In the genomic region with DNA sequence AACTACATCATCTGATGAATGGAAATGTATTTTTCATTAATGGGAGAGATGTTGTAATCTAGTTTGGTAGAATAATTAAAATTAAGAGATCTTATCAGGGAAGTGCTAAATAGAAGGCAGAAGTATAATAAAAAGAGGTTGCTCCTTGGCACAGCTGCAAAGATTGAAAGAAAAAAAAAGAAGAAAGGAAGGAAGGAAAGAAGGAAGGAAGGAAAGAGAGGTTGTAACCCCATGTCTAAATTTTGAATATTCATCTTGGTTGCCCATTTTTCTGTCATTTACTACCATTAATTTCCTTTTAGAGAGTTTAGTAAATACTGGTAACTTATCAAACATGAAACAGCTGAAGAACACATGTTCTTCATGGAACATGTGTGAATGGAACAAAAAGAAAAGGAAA, we compare ENCODE assay signal across 7 cellular contexts. TPM values are rescaled to one million over a fixed set of nuclear protein-coding genes. Genes with fewer than 3 reads are reported as not detected.
DNase-seq lines count a peak whose midpoint lies in the region; ATAC-seq and TF ChIP-seq lines count a peak whose summit lies in the region.

No MANE protein-coding gene starts in this region.

- peaks cover 19 to 42% of the 10 kb centered on the region in 2 donors for H3K4me1 Mint-ChIP-seq in stimulated activated naive B cell treated with anti-CD40 and anti-IgM and Interleukin-4, amounts not matched to agents 10 μg/mL and 1 μg/mL and 100 μg/mL, for 72 hours

- H3K27ac Mint-ChIP-seq in stimulated activated naive B cell treated with anti-CD40 and anti-IgM and Interleukin-4, amounts not matched to agents 10 μg/mL and 1 μg/mL and 100 μg/mL, for 72 hours: peak overlapping the region; percentile 97

- peak overlapping the region; percentile 80 to 89 for H3K4me3 Mint-ChIP-seq in stimulated activated naive B cell treated with anti-CD40 and anti-IgM and Interleukin-4, amounts not matched to agents 10 μg/mL and 1 μg/mL and 100 μg/mL, for 72 hours

- H3K4me3 ChIP-seq in HL-60 (replicated peaks; ENCODE audit: insufficient read depth, low read length) (peak overlapping the region; percentile 51), WERI-Rb-1 (ENCODE audit: low read depth, low read length) (peak overlapping the region; percentile 96), iPS-11a (ENCODE audit: low read depth, low read length) (peak overlapping the region; percentile 56)

- peaks cover 6 to 8% of the 10 kb centered on the region in 2 donors for H3K27me3 Mint-ChIP-seq in stimulated activated naive B cell treated with anti-CD40 and anti-IgM and Interleukin-4, amounts not matched to agents 10 μg/mL and 1 μg/mL and 100 μg/mL, for 72 hours

- intact Hi-C loops in posterior vena cava (cut with DNase I): loop anchor here in 1 of 2 donors (10.0 kb wide), 1 partner anchor 351 kb away; the partner anchor contains the start of gene ETNK2

- peak overlapping the region; percentile 62 for H3K27ac ChIP-seq in HL-60 (replicated peaks)
- peak overlapping the region; percentile 87 for H3K27ac ChIP-seq in WERI-Rb-1

- ATAC-seq in stimulated activated naive B cell treated with anti-CD40 and anti-IgM and Interleukin-4, amounts not matched to agents 10 μg/mL and 1 μg/mL and 100 μg/mL, for 72 hours (replicated peaks): no peak

- no peaks in the 10 kb centered on the region for H3K36me3 ChIP-seq in WERI-Rb-1

- peaks cover 2 to 4% of the 10 kb centered on the region in 2 donors for H3K9me3 Mint-ChIP-seq in stimulated activated naive B cell treated with anti-CD40 and anti-IgM and Interleukin-4, amounts not matched to agents 10 μg/mL and 1 μg/mL and 100 μg/mL, for 72 hours

- no peak for DNase-seq in HL-60 (ENCODE audit: low read depth in 1 of 2, low spot score in 1 of 2)
- DNase-seq in WERI-Rb-1: no peak
- DNase-seq in stimulated activated naive B cell treated with anti-CD40 and anti-IgM and Interleukin-4, amounts not matched to agents 10 μg/mL and 1 μg/mL and 100 μg/mL, for 72 hours: no peak
- no peak for DNase-seq in posterior vena cava (ENCODE audit: low spot score)
- no peak for DNase-seq in NCI-H128 (lab: John Stamatoyannopoulos, UW; ENCODE audit: unreplicated experiment)
- DNase-seq in NCI-H526 treated with DMSO at 0.1 percent for 48 hours (lab: John Stamatoyannopoulos, UW): no peak

- H3K27me3 ChIP-seq in HL-60 (ENCODE audit: insufficient read depth, poor library complexity, severe bottlenecking) (no peaks in the 10 kb centered on the region), WERI-Rb-1 (ENCODE audit: insufficient read depth, low read depth, severe bottlenecking) (no peaks in the 10 kb centered on the region)

- no peak for TF ChIP-seq CTCF in HL-60 (IDR thresholded peaks at IDR 0.05; ENCODE audit: insufficient read depth, low read length)
- TF ChIP-seq CTCF in WERI-Rb-1 (IDR thresholded peaks at IDR 0.05; ENCODE audit: low read depth, low read length): no peak

- H3K9me3 ChIP-seq in WERI-Rb-1 (ENCODE audit: severe bottlenecking): peaks cover 1% of the 10 kb centered on the region

- H3K36me3 Mint-ChIP-seq in stimulated activated naive B cell treated with anti-CD40 and anti-IgM and Interleukin-4, amounts not matched to agents 10 μg/mL and 1 μg/mL and 100 μg/mL, for 72 hours: peaks cover 5 to 11% of the 10 kb centered on the region in 2 donors

RNA-seq across cellular contexts. Expression of gene MDM4, which starts 10.5 kb away (rescaled TPM):
- total RNA-seq in posterior vena cava: 10 to 100 TPM; 65.1 to 75.9 TPM

RNA-seq across cellular contexts. Expression of gene PIK3C2B, which starts 11.1 kb away (rescaled TPM):
- 10 to 100 TPM; 33.7 to 36.9 TPM for total RNA-seq in posterior vena cava
